13 cellular contexts compared by ENCODE assay signal in genomic region chrY:18669790-18670189, GRCh38.
DNase-seq lines count a peak whose midpoint lies in the region; ATAC-seq and TF ChIP-seq lines count a peak whose summit lies in the region.
"Had no signal": no experiment of that assay in that cellular context is flagged by ENCODE, and none has a peak within 500 bp of the region (broad histone marks: within the 10 kb centered on the region; RNA-seq: fewer than 3 reads in every experiment).

No MANE protein-coding gene starts in this region.

- H3K27me3 Mint-ChIP-seq in endothelial cell (ENCODE audit: unreplicated experiment) = peaks cover 3% of the 10 kb centered on the region
- H3K27me3 Mint-ChIP-seq: T-cell had no signal

- H3K4me3 Mint-ChIP-seq in endothelial cell (ENCODE audit: unreplicated experiment) = no peak overlapping the region
- H3K4me3 Mint-ChIP-seq: activated T-cell treated with anti-CD3 and anti-CD28 coated beads, Interleukin-2, amount 50 U/mL, for 4 hours; T-cell had no signal

- TF ChIP-seq POLR2A in vagina (IDR thresholded peaks at IDR 0.05) = no peak

- TF ChIP-seq CTCF in left ventricle myocardium inferior (IDR thresholded peaks at IDR 0.05; ENCODE audit: borderline replicate concordance) (peak; percentile 36), endothelial cell (IDR thresholded peaks at IDR 0.05; ENCODE audit: unreplicated experiment) (peak; percentile 47), GM13977 (IDR thresholded peaks at IDR 0.05; ENCODE audit: extremely low read depth, insufficient read depth, missing control alignments) (no peak), vagina (IDR thresholded peaks at IDR 0.05) (no peak)

- H3K4me3 ChIP-seq in left ventricle myocardium inferior (no peak overlapping the region), vagina (no peak overlapping the region)
- no peak overlapping the region for H3K4me3 ChIP-seq in Jurkat, Clone E6-1 (ENCODE audit: low read length)
- H3K4me3 ChIP-seq: heart left ventricle had no signal

- H3K9me3 Mint-ChIP-seq in endothelial cell (ENCODE audit: unreplicated experiment) = no peaks in the 10 kb centered on the region
- H3K9me3 Mint-ChIP-seq: activated T-cell treated with anti-CD3 and anti-CD28 coated beads, Interleukin-2, amount 50 U/mL, for 4 hours; T-cell had no signal

- H3K36me3 Mint-ChIP-seq in endothelial cell (ENCODE audit: low read depth, unreplicated experiment) = no peaks in the 10 kb centered on the region
- H3K36me3 Mint-ChIP-seq: T-cell had no signal

- DNase-seq in left ventricle myocardium inferior (no peak), left ventricle myocardium superior (no peak), endothelial cell (ENCODE audit: low spot score) (peak; percentile 40), GM13977 (ENCODE audit: low spot score) (no peak), vagina (ENCODE audit: extremely low spot score in 2 of 2) (no peak)
- DNase-seq in Jurkat, Clone E6-1 (ENCODE audit: low read depth, low spot score) = peak; percentile 11
- peak; percentile 11 for DNase-seq in stimulated activated naive CD8-positive, alpha-beta T cell treated with anti-CD3 and anti-CD28 coated beads, Interleukin-15, Interleukin-2, amounts not matched to agents 100 U/mL and 50 U/mL, for 24 hours
- DNase-seq in stimulated activated naive CD4-positive, alpha-beta T cell treated with Interleukin-2 at 50 U/mL for 16 hours (lab: John Stamatoyannopoulos, UW) = no peak
- DNase-seq: activated T-cell treated with anti-CD3 and anti-CD28 coated beads, Interleukin-2, amount 50 U/mL, for 4 hours; central memory CD4-positive, alpha-beta T cell; heart left ventricle; NCI-H226 had no signal

- H3K27me3 ChIP-seq in left ventricle myocardium inferior (ENCODE audit: low read depth) = no peaks in the 10 kb centered on the region
- H3K27me3 ChIP-seq in vagina = no peaks in the 10 kb centered on the region
- H3K27me3 ChIP-seq: heart left ventricle had no signal

- no peaks in the 10 kb centered on the region for H3K4me1 Mint-ChIP-seq in endothelial cell (ENCODE audit: unreplicated experiment)
- H3K4me1 Mint-ChIP-seq: T-cell had no signal

- H3K27ac Mint-ChIP-seq in endothelial cell (ENCODE audit: unreplicated experiment) = no peak overlapping the region
- H3K27ac Mint-ChIP-seq: T-cell had no signal

- in situ Hi-C loops in GM13977 (cut with MboI; ENCODE audit: low pct_unique_long_range_greater_than_20kb, low sequenced_read_pairs, unreplicated experiment) = no loop called here

- ATAC-seq in left ventricle myocardium superior = no peak
- no peak for ATAC-seq in stimulated activated naive CD8-positive, alpha-beta T cell treated with anti-CD3 and anti-CD28 coated beads, Interleukin-15, Interleukin-2, amounts not matched to agents 100 U/mL and 50 U/mL, for 24 hours
- ATAC-seq: activated T-cell treated with anti-CD3 and anti-CD28 coated beads, Interleukin-2, amount 50 U/mL, for 4 hours; heart left ventricle; T-cell had no signal

- H3K36me3 ChIP-seq in left ventricle myocardium inferior (no peaks in the 10 kb centered on the region), vagina (no peaks in the 10 kb centered on the region)
- H3K36me3 ChIP-seq: heart left ventricle had no signal

- intact Hi-C loops in left ventricle myocardium inferior (cut with micrococcal nuclease) (no loop called here), left ventricle myocardium superior (cut with micrococcal nuclease) (no loop called here), vagina (cut with DNase I) (no loop called here)

- H3K27ac ChIP-seq in left ventricle myocardium inferior (replicated peaks) = no peak overlapping the region
- no peak overlapping the region for H3K27ac ChIP-seq in vagina
- H3K27ac ChIP-seq: heart left ventricle had no signal

- H3K4me1 ChIP-seq in left ventricle myocardium inferior (no peaks in the 10 kb centered on the region), vagina (no peaks in the 10 kb centered on the region)
- H3K4me1 ChIP-seq: heart left ventricle had no signal

- H3K9me3 ChIP-seq in left ventricle myocardium inferior (replicated peaks) = no peaks in the 10 kb centered on the region
- no peaks in the 10 kb centered on the region for H3K9me3 ChIP-seq in vagina
- H3K9me3 ChIP-seq: heart left ventricle had no signal

Comparison
In these comparisons a context has a peak if more than half of its experiments do, and no peak if none do; other contexts are left out.
1. DNase-seq: peak in Jurkat, Clone E6-1 (single experiment), endothelial cell (single experiment) and stimulated activated naive CD8-positive, alpha-beta T cell treated with anti-CD3 and anti-CD28 coated beads, Interleukin-15, Interleukin-2, amounts not matched to agents 100 U/mL and 50 U/mL, for 24 hours (single experiment); none in left ventricle myocardium inferior (single experiment), left ventricle myocardium superior (single experiment), stimulated activated naive CD4-positive, alpha-beta T cell treated with Interleukin-2 at 50 U/mL for 16 hours (single experiment), GM13977 (single experiment) and vagina (0 of 2).
2. CTCF ChIP-seq: peak in left ventricle myocardium inferior (single experiment) and endothelial cell (single experiment); none in GM13977 (single experiment) and vagina (0 of 3).